Comparison of ENCODE assay signal across 1 cellular context in genomic region chr12:26566670-26567069, GRCh38.
TF ChIP-seq lines count a peak whose summit lies in the region.

No MANE protein-coding gene starts in this region.

TF ChIP-seq in IMR-90, 13 proteins besides CTCF, POLR2A, EP300 and RAD21 (continued from another document):
- TF ChIP-seq ELK1 (IDR thresholded peaks at IDR 0.05; ENCODE audit: borderline replicate concordance, low read depth, low read length) (no peak), RCOR1 (IDR thresholded peaks at IDR 0.05; ENCODE audit: insufficient replicate concordance, low read length) (no peak), FOS (IDR thresholded peaks at IDR 0.05; ENCODE audit: low read depth, low read length) (no peak), MAFK (IDR thresholded peaks at IDR 0.05; ENCODE audit: low read depth, low read length) (no peak)
